Comparison of ENCODE assay signal across 31 cellular contexts in the genomic region with DNA sequence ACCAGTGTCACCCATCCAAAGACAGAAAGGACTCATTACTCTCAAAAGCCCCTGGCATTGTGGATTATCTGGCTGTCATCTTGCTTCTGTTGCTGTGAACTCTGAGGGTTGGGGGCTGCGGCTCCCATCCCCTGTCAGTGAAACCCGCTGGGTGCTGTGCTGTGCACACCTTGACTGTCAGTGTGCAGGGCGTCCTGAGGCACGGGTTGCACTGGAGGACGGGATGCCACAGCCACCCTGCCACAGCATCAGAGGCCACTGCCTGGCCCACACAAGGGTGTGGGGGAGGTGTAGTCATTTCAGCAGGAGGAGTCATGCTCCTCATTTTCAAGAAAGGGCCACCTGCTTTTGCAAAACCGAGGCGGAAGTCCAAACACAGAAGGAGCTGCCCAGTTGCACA.
DNase-seq lines count a peak whose midpoint lies in the region; ATAC-seq and TF ChIP-seq lines count a peak whose summit lies in the region.
"Had no signal": no experiment of that assay in that cellular context is flagged by ENCODE, and none has a peak within 500 bp of the region (broad histone marks: within the 10 kb centered on the region; RNA-seq: fewer than 3 reads in every experiment).

No MANE protein-coding gene starts in this region.

- no peak overlapping the region for H3K27ac ChIP-seq in right atrium auricular region
- H3K27ac ChIP-seq: 22Rv1; A549; BLaER1; BLaER1 treated with 17β-estradiol and CSF1 and Interleukin-3, amounts not matched to agents 10 nM and 100 nM; C4-2B had no signal

- DNase-seq in cardiac septum (ENCODE audit: low spot score) (peak; percentile 49), right atrium auricular region (ENCODE audit: low spot score) (no peak), left lobe of liver (ENCODE audit: low spot score) (peak; percentile 27), mesenteric fat pad (ENCODE audit: low spot score) (peak; percentile 43), NCI-H2107 treated with DMSO at 0.1 percent for 48 hours (lab: John Stamatoyannopoulos, UW; ENCODE audit: unreplicated experiment) (no peak)
- DNase-seq: 8988T; ACHN; AML-193; BE2C; C1 segment of cervical spinal cord; Caco-2; Calu3; CD4-positive, alpha-beta memory T cell; CD4-positive, alpha-beta T cell; CD4-positive, CD25-positive, alpha-beta regulatory T cell; CD8-positive, alpha-beta memory T cell; CD8-positive, alpha-beta T cell; COR-L47; DMS 273 treated with DMSO at 0.1 percent for 48 hours; DMS153; DMS53; DMS79; DMS79 treated with DMSO at 0.1 percent for 48 hours; DND-41; EL had no signal

- no peak overlapping the region for H3K4me3 ChIP-seq in right atrium auricular region
- H3K4me3 ChIP-seq: A549; BLaER1; BLaER1 treated with 17β-estradiol and CSF1 and Interleukin-3, amounts not matched to agents 10 nM and 100 nM had no signal

- no peaks in the 10 kb centered on the region for H3K9me3 ChIP-seq in right atrium auricular region
- H3K9me3 ChIP-seq: BE2C, Caco-2 had no signal

- TF ChIP-seq CTCF in right atrium auricular region (IDR thresholded peaks at IDR 0.05) = no peak

- H3K4me1 ChIP-seq in right atrium auricular region = no peaks in the 10 kb centered on the region
- H3K4me1 ChIP-seq: A549; BE2C; BLaER1; BLaER1 treated with 17β-estradiol and CSF1 and Interleukin-3, amounts not matched to agents 10 nM and 100 nM; Caco-2 had no signal

- H3K36me3 ChIP-seq in right atrium auricular region = no peaks in the 10 kb centered on the region
- H3K36me3 ChIP-seq: BE2C; BLaER1; BLaER1 treated with 17β-estradiol and CSF1 and Interleukin-3, amounts not matched to agents 10 nM and 100 nM had no signal

- no peaks in the 10 kb centered on the region for H3K27me3 ChIP-seq in right atrium auricular region
- H3K27me3 ChIP-seq: BE2C; BLaER1; BLaER1 treated with 17β-estradiol and CSF1 and Interleukin-3, amounts not matched to agents 10 nM and 100 nM had no signal

- intact Hi-C loops in cardiac septum (cut with DNase I) = no loop called here

- ATAC-seq in left lobe of liver (no peak), GM19395 (IDR thresholded peaks at IDR 0.05; ENCODE audit: unreplicated experiment) (no peak)
- ATAC-seq: A549; CD8-positive, alpha-beta T cell had no signal

Comparison
In these comparisons a context has a peak if more than half of its experiments do, and no peak if none do; other contexts are left out.
1. DNase-seq: peak in cardiac septum (single experiment), left lobe of liver (single experiment) and mesenteric fat pad (single experiment); none in right atrium auricular region (single experiment) and NCI-H2107 treated with DMSO at 0.1 percent for 48 hours (single experiment).